In the genomic region with DNA sequence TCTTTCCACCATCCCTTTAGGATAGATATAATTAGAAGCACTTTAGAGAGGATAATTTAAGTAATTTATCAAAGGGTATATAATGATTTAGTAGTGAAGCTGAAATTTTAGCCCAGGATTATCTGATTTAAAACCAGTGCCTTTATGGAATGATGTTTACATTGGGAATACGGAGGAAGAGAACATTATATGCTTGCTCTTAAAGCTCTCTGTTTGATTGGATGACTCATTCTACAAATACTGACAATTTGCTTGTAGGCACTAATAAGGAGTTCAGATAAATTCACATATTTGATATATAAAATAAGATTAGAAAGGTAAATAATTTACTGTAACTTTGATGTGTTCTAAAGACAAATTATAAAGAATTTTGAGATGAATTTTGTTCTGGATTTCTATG, we compare ENCODE assay signal across 17 cellular contexts.
DNase-seq lines count a peak whose midpoint lies in the region; ATAC-seq, FAIRE-seq and TF ChIP-seq lines count a peak whose summit lies in the region.
"Had no signal": no experiment of that assay in that cellular context is flagged by ENCODE, and none has a peak within 500 bp of the region (broad histone marks: within the 10 kb centered on the region; RNA-seq: fewer than 3 reads in every experiment).

No MANE protein-coding gene starts in this region.

- no peak overlapping the region for H4K91ac ChIP-seq in IMR-90 (ENCODE audit: insufficient read depth, low read depth, low read length)

- no peak for TF ChIP-seq RAD21 in IMR-90 (IDR thresholded peaks at IDR 0.05; ENCODE audit: low read length)

- no TSS peak for BruUV-seq in IMR-90 (replicated peaks; lab: Mats Ljungman, UMichigan)

- H2AK5ac ChIP-seq in IMR-90 (ENCODE audit: low read depth, low read length): no peak overlapping the region

- H3K4me1 Mint-ChIP-seq in activated T-cell treated with anti-CD3 and anti-CD28 coated beads, Interleukin-2, amount 50 U/mL, for 4 hours (ENCODE audit: low read depth): no peaks in the 10 kb centered on the region
- H3K4me1 Mint-ChIP-seq: B cell had no signal

- no peak for TF ChIP-seq EP300 in esophagus muscularis mucosa (IDR thresholded peaks at IDR 0.05)

- H4K20me1 ChIP-seq in IMR-90 (ENCODE audit: insufficient read depth, low read length): no peaks in the 10 kb centered on the region

- no peak overlapping the region for H3K4me2 ChIP-seq in IMR-90 (ENCODE audit: low read depth, low read length)

- TF ChIP-seq POLR2A in IMR-90 (IDR thresholded peaks at IDR 0.05; ENCODE audit: low read depth, low read length) (no peak), esophagus muscularis mucosa (IDR thresholded peaks at IDR 0.05; ENCODE audit: low read depth) (no peak)

- H2BK20ac ChIP-seq in IMR-90 (ENCODE audit: low read depth, low read length): no peak overlapping the region

- peaks cover 17% of the 10 kb centered on the region for H3K9me3 Mint-ChIP-seq in activated T-cell treated with anti-CD3 and anti-CD28 coated beads, Interleukin-2, amount 50 U/mL, for 4 hours
- H3K9me3 Mint-ChIP-seq: CD4-positive, alpha-beta T cell had no signal

- no CpG with 5 or more reads among the region's 1 CpG for WGBS in IMR-90 (ENCODE audit: extremely low coverage in 2 of 2, insufficient read length in 1 of 2), 2 experiments
- WGBS in esophagus muscularis mucosa: 62% methylated on average over 1 of the region's 1 CpG

- H3K27ac ChIP-seq in IMR-90 (ENCODE audit: insufficient read depth, low read length) (no peak overlapping the region), RWPE1 (no peak overlapping the region), kidney (ENCODE audit: low read depth in 2 of 2, low read length in 2 of 2) (no peak overlapping the region), esophagus muscularis mucosa (replicated peaks in 1 of 4) (no peak overlapping the region)
- H3K27ac ChIP-seq: HL-60 had no signal

- no peak overlapping the region for H2BK15ac ChIP-seq in IMR-90 (ENCODE audit: low read depth, low read length)

- H3K4me1 ChIP-seq in IMR-90 (ENCODE audit: control insufficient read depth, insufficient read depth, low read length) (no peaks in the 10 kb centered on the region), kidney (ENCODE audit: control insufficient read depth in 1 of 2, insufficient read depth in 1 of 2, low read depth in 1 of 2, low read length in 2 of 2) (no peaks in the 10 kb centered on the region), esophagus muscularis mucosa (no peaks in the 10 kb centered on the region)
- H3K4me1 ChIP-seq: HAP-1 had no signal

- H3K27me3 Mint-ChIP-seq in activated T-cell treated with anti-CD3 and anti-CD28 coated beads, Interleukin-2, amount 50 U/mL, for 4 hours (ENCODE audit: low read depth): no peaks in the 10 kb centered on the region
- H3K27me3 Mint-ChIP-seq: B cell; CD4-positive, alpha-beta T cell had no signal

- H4K5ac ChIP-seq in IMR-90 (ENCODE audit: low read depth, low read length): no peak overlapping the region

- H3K4me3 Mint-ChIP-seq in activated T-cell treated with anti-CD3 and anti-CD28 coated beads, Interleukin-2, amount 50 U/mL, for 4 hours: no peak overlapping the region
- H3K4me3 Mint-ChIP-seq: B cell; CD4-positive, alpha-beta T cell had no signal

- dilution Hi-C loops in IMR-90 (cut with HindIII; ENCODE audit: low sequenced_read_pairs, unreplicated experiment): no loop called here

- in situ Hi-C loops in IMR-90 (cut with MboI; ENCODE audit: low sequenced_read_pairs): no loop called here

- no peak overlapping the region for H4K8ac ChIP-seq in IMR-90 (ENCODE audit: low read depth in 2 of 2, low read length in 2 of 2)

- ATAC-seq in IMR-90 (ENCODE audit: low read depth) (no peak), GM21390 (IDR thresholded peaks at IDR 0.05; ENCODE audit: unreplicated experiment) (no peak)
- ATAC-seq in activated T-cell treated with anti-CD3 and anti-CD28 coated beads, Interleukin-2, amount 50 U/mL, for 4 hours: no peak

- CTCF ChIA-PET in IMR-90 (lab: Yijun Ruan, JAX): interaction anchor here (1.5 kb wide), 1 partner anchor 15 kb away, joined by 3 read pairs; no protein-coding TSS in a partner anchor
- CTCF ChIA-PET in RWPE1 (lab: Yijun Ruan, JAX): no interaction called here

- H3K9me1 ChIP-seq in IMR-90 (ENCODE audit: insufficient read depth, low read length): no peaks in the 10 kb centered on the region

- POLR2A ChIA-PET in IMR-90 (lab: Charles Lee; ENCODE audit: unreplicated experiment) (no interaction called here), RWPE1 (lab: Yijun Ruan, JAX; ENCODE audit: low non-redundant PET) (no interaction called here)

- H2AFZ ChIP-seq in IMR-90 (replicated peaks; ENCODE audit: low read length, poor library complexity): no peak overlapping the region

- H3K36me3 Mint-ChIP-seq in activated T-cell treated with anti-CD3 and anti-CD28 coated beads, Interleukin-2, amount 50 U/mL, for 4 hours (ENCODE audit: insufficient read depth): peaks cover 30% of the 10 kb centered on the region

- H3K56ac ChIP-seq in IMR-90 (ENCODE audit: extremely low read depth, insufficient read depth, low read length): no peak overlapping the region

- H3K9me3 ChIP-seq in IMR-90 (ENCODE audit: control insufficient read depth, insufficient read depth, low read length): no peaks in the 10 kb centered on the region
- H3K9me3 ChIP-seq in kidney (ENCODE audit: control insufficient read depth in 1 of 2, low read length in 2 of 2): no peaks in the 10 kb centered on the region
- peaks cover 0 to 1% (median 0%) of the 10 kb centered on the region in 4 donors for H3K9me3 ChIP-seq in esophagus muscularis mucosa
- H3K9me3 ChIP-seq: HAP-1 had no signal

- H2BK5ac ChIP-seq in IMR-90 (ENCODE audit: low read depth, low read length, poor library complexity, severe bottlenecking): no peak overlapping the region

- H2AK9ac ChIP-seq in IMR-90 (replicated peaks; ENCODE audit: low read depth, low read length, poor library complexity): no peak overlapping the region

- no peak overlapping the region for H3K18ac ChIP-seq in IMR-90 (ENCODE audit: low read depth, low read length)

- no peak overlapping the region for H3K4ac ChIP-seq in IMR-90 (ENCODE audit: low read depth, low read length)

- peak; percentile 1 for DNase-seq in NCI-H748 (lab: John Stamatoyannopoulos, UW; ENCODE audit: unreplicated experiment)
- no peak for DNase-seq in NCI-H748 treated with DMSO at 0.1 percent for 48 hours (lab: John Stamatoyannopoulos, UW)
- peak; percentile 26 for DNase-seq in IMR-90
- peak; percentile 0 for DNase-seq in RWPE1 (ENCODE audit: low spot score)
- no peak for DNase-seq in kidney
- no peak for DNase-seq in esophagus muscularis mucosa (ENCODE audit: extremely low spot score)
- no peak for DNase-seq in activated T-cell treated with anti-CD3 and anti-CD28 coated beads, Interleukin-2, amount 50 U/mL, for 4 hours
- DNase-seq: C1 segment of cervical spinal cord; CD4-positive, alpha-beta T cell; DND-41; GDM1 had no signal

- H2BK120ac ChIP-seq in IMR-90 (ENCODE audit: low read depth, low read length): no peak overlapping the region

- TF ChIP-seq CTCF in IMR-90 (conservative IDR thresholded peaks at IDR 0.05; ENCODE audit: low read depth, low read length) (no peak), RWPE1 (conservative IDR thresholded peaks at IDR 0.05; ENCODE audit: low read depth) (no peak), kidney (IDR thresholded peaks at IDR 0.05; ENCODE audit: borderline replicate concordance, extremely low read depth, insufficient read depth) (no peak), esophagus muscularis mucosa (IDR thresholded peaks at IDR 0.05) (no peak)

- no peak overlapping the region for H3K14ac ChIP-seq in IMR-90 (replicated peaks; ENCODE audit: low read depth, low read length)

- H3K79me1 ChIP-seq in IMR-90 (ENCODE audit: low read depth in 1 of 2, low read length in 2 of 2): no peaks in the 10 kb centered on the region

- no peaks in the 10 kb centered on the region for H3K27me3 ChIP-seq in IMR-90 (ENCODE audit: control insufficient read depth, insufficient read depth, low read length)
- H3K27me3 ChIP-seq in esophagus muscularis mucosa: no peaks in the 10 kb centered on the region

- no peaks in the 10 kb centered on the region for H3K36me3 ChIP-seq in IMR-90 (ENCODE audit: control insufficient read depth, insufficient read depth, low read length)
- no peaks in the 10 kb centered on the region for H3K36me3 ChIP-seq in kidney (ENCODE audit: control insufficient read depth in 1 of 2, insufficient read depth in 2 of 2, low read length in 2 of 2)
- H3K36me3 ChIP-seq in esophagus muscularis mucosa: peaks cover 0 to under 1% (median 0%) of the 10 kb centered on the region in 4 donors
- H3K36me3 ChIP-seq: HAP-1 had no signal

- H3K9ac ChIP-seq in IMR-90 (ENCODE audit: low read depth, low read length) (no peak overlapping the region), kidney (ENCODE audit: low read length in 2 of 2) (no peak overlapping the region)

- peak; percentile 33 for FAIRE-seq in kidney (lab: Jason Lieb, UNC)
- FAIRE-seq: GM12892, H1 had no signal

- no peak overlapping the region for H3K4me3 ChIP-seq in IMR-90 (ENCODE audit: insufficient read depth, low read depth, low read length)
- no peak overlapping the region for H3K4me3 ChIP-seq in kidney (ENCODE audit: low read length in 2 of 2)
- no peak overlapping the region for H3K4me3 ChIP-seq in esophagus muscularis mucosa
- H3K4me3 ChIP-seq: HAP-1 had no signal

- H3K23ac ChIP-seq in IMR-90 (ENCODE audit: low read depth, low read length): no peak overlapping the region

- intact Hi-C loops in IMR-90 (cut with micrococcal nuclease) (no loop called here), kidney (cut with DNase I) (no loop called here), esophagus muscularis mucosa (cut with DNase I) (no loop called here)

TF ChIP-seq in IMR-90, 13 proteins besides CTCF, POLR2A, EP300 and RAD21 (continues in another document):
- TF ChIP-seq, protein P1, sequence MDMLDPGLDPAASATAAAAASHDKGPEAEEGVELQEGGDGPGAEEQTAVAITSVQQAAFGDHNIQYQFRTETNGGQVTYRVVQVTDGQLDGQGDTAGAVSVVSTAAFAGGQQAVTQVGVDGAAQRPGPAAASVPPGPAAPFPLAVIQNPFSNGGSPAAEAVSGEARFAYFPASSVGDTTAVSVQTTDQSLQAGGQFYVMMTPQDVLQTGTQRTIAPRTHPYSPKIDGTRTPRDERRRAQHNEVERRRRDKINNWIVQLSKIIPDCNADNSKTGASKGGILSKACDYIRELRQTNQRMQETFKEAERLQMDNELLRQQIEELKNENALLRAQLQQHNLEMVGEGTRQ (IDR thresholded peaks at IDR 0.05; ENCODE audit: low read depth, low read length): no peak
- TF ChIP-seq FOS (IDR thresholded peaks at IDR 0.05; ENCODE audit: low read depth, low read length): no peak
- no peak for TF ChIP-seq RFX5 (IDR thresholded peaks at IDR 0.05; ENCODE audit: low read depth, low read length)
- no peak for TF ChIP-seq RCOR1 (IDR thresholded peaks at IDR 0.05; ENCODE audit: insufficient replicate concordance, low read length)
- no peak for TF ChIP-seq MXI1 (IDR thresholded peaks at IDR 0.05; ENCODE audit: borderline replicate concordance, low read depth, low read length)
- TF ChIP-seq BHLHE40 (IDR thresholded peaks at IDR 0.05; ENCODE audit: low read depth, low read length): no peak
- TF ChIP-seq NFE2L2 (IDR thresholded peaks at IDR 0.05; ENCODE audit: low read depth, low read length): no peak
- no peak for TF ChIP-seq CHD1 (IDR thresholded peaks at IDR 0.05; ENCODE audit: low read depth, low read length)
- TF ChIP-seq MAZ (IDR thresholded peaks at IDR 0.05; ENCODE audit: borderline replicate concordance, low read depth, low read length): no peak
- no peak for TF ChIP-seq MAFK (IDR thresholded peaks at IDR 0.05; ENCODE audit: low read depth, low read length)

Comparison
In these comparisons a context has a peak if more than half of its experiments do, and no peak if none do; other contexts are left out.
1. DNase-seq: peak in NCI-H748 (single experiment), IMR-90 (single experiment) and RWPE1 (single experiment); none in NCI-H748 treated with DMSO at 0.1 percent for 48 hours (single experiment), kidney (single experiment), esophagus muscularis mucosa (single experiment) and activated T-cell treated with anti-CD3 and anti-CD28 coated beads, Interleukin-2, amount 50 U/mL, for 4 hours (single experiment).